ENCODE assay signal across 20 cellular contexts in the genomic region with DNA sequence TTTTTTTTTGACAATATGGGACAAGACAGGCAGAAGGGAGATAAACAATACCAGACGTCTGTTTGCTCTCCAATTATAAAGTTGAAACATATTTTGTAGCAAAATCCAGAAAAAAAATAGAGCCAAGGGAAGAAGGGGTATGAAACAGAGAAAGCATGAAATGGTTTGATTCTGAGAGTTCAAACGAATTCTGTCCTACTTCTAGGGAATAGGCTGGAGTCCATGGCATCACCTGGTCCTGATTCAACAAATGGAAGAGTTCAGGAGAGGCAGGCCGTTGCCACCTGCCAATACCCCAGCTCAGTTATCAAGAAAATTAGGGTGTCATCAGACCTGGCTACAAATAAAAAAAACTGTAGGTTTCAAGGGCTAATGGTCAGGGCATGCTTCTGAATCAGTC.
"Had no signal": no experiment of that assay in that cellular context is flagged by ENCODE, and none has a peak within 500 bp of the region (broad histone marks: within the 10 kb centered on the region; RNA-seq: fewer than 3 reads in every experiment).

No MANE protein-coding gene starts in this region.

- H3K27me3 Mint-ChIP-seq: memory B cell; naive B cell; natural killer cell treated with Interleukin-12 subunit alpha and Interleukin-12 subunit beta and Interleukin-15 and Interleukin-18, amount 100 ng/mL, for 72 hours; stimulated activated naive CD8-positive, alpha-beta T cell treated with anti-CD3 and anti-CD28 coated beads, Interleukin-15, amount 100 ng/mL, for 72 hours; type B pancreatic cell had no signal

- DNase-seq: effector CD4-positive, alpha-beta T cell; endodermal cell; foreskin fibroblast; gastrocnemius medialis; head of caudate nucleus; kidney; mucosa of descending colon; naive B cell; sigmoid colon; stimulated activated CD4-positive, alpha-beta T cell treated with anti-CD3 and anti-CD28 coated beads, Interleukin-2, amount 100 ng/mL, for 24 hours; stimulated activated CD4-positive, alpha-beta T cell treated with anti-CD3 and anti-CD28 coated beads, Interleukin-4, amount 100 ng/mL, for 24 hours; stimulated activated naive CD4-positive, alpha-beta T cell; stimulated activated naive CD8-positive, alpha-beta T cell treated with anti-CD3 and anti-CD28 coated beads, Interleukin-15, amount 100 ng/mL, for 72 hours; thyroid gland had no signal

- H3K4me1 Mint-ChIP-seq: memory B cell had no signal

- ATAC-seq: esophagus mucosa; gastrocnemius medialis; left lobe of liver; mucosa of descending colon; natural killer cell treated with Interleukin-12 subunit alpha and Interleukin-12 subunit beta and Interleukin-15 and Interleukin-18, amount 100 ng/mL, for 72 hours; stimulated activated naive CD8-positive, alpha-beta T cell treated with anti-CD3 and anti-CD28 coated beads, Interleukin-15, amount 100 ng/mL, for 72 hours had no signal

- H3K27ac Mint-ChIP-seq: endodermal cell; memory B cell; natural killer cell treated with Interleukin-12 subunit alpha and Interleukin-12 subunit beta and Interleukin-15 and Interleukin-18, amount 100 ng/mL, for 72 hours; type B pancreatic cell had no signal

- H3K4me3 Mint-ChIP-seq: endodermal cell; memory B cell; naive B cell; natural killer cell treated with Interleukin-12 subunit alpha and Interleukin-12 subunit beta and Interleukin-15 and Interleukin-18, amount 100 ng/mL, for 72 hours; neural crest cell; stimulated activated naive CD8-positive, alpha-beta T cell treated with anti-CD3 and anti-CD28 coated beads, Interleukin-15, amount 100 ng/mL, for 72 hours; type B pancreatic cell had no signal

- H3K9me3 Mint-ChIP-seq: memory B cell; naive B cell; natural killer cell treated with Interleukin-12 subunit alpha and Interleukin-12 subunit beta and Interleukin-15 and Interleukin-18, amount 100 ng/mL, for 72 hours; neural crest cell; stimulated activated naive CD8-positive, alpha-beta T cell treated with anti-CD3 and anti-CD28 coated beads, Interleukin-15, amount 100 ng/mL, for 72 hours; type B pancreatic cell had no signal
